ENCODE assay signal across 10 cellular contexts in the genomic region with DNA sequence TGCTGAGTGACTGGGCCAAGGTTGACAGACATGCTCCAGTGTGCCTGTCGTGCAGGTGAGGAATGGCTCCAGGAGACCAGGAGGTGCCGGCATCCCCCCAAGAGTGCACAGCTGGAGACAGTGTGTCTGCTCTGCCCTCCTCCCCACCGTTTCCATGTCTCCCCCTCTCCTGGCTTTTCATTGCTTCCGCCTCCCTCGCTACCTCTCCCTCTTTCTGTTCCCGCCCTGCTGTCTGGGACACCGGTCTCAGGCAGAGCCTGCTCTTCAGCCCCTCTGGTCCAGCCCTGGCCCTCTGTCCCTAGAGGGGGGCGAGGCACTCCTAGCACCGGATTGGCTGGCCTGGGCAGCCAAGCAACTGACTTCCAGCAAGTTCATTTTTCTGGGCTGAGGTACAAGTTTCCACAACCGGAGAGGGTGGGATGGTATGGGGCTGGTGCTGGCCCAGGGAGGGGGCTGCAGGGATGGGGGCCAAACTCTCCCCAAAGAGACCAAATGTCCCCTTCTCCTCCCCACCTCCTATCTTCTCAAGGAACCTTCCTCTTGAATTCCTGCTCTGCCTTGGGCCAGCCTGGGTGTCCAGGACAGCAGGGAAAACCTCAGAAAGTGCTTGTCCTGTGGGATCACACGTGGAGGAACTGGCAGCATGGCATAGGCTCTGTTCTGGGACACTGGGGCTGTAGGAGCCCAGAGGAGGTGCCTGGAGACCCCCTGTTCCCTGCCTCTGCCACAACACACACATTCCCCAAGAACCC. TPM values are rescaled to one million over a fixed set of nuclear protein-coding genes. Genes with fewer than 3 reads are reported as not detected.
DNase-seq lines count a peak whose midpoint lies in the region; ATAC-seq and TF ChIP-seq lines count a peak whose summit lies in the region.
"Had no signal": no experiment of that assay in that cellular context is flagged by ENCODE, and none has a peak within 500 bp of the region (broad histone marks: within the 10 kb centered on the region; RNA-seq: fewer than 3 reads in every experiment).

No MANE protein-coding gene starts in this region.

- H3K4me3 ChIP-seq in NT2/D1 (ENCODE audit: insufficient read length, low read depth) (no peak overlapping the region), esophagus squamous epithelium (no peak overlapping the region)

- peak; percentile 42 for DNase-seq in AG20443 (ENCODE audit: low spot score)
- no peak for DNase-seq in NT2/D1 (ENCODE audit: low read depth, low spot score)
- DNase-seq in Right ventricle myocardium superior: peak; percentile 55
- DNase-seq in osteocyte (ENCODE audit: extremely low spot score, unreplicated experiment): no peak
- no peak for DNase-seq in esophagus squamous epithelium (lab: John Stamatoyannopoulos, UW)
- no peak for DNase-seq in activated CD4-positive, alpha-beta T cell treated with anti-CD3 and anti-CD28 coated beads, Interleukin-2, amount 10 ng/mL, durations not matched to agents 7 days and 5 days
- no peak for DNase-seq in NCI-H1092 (lab: John Stamatoyannopoulos, UW)
- DNase-seq: activated T-cell treated with anti-CD3 and anti-CD28 coated beads, Interleukin-2, amount 50 U/mL, for 4 hours; AML-193 had no signal

- H3K9ac ChIP-seq in NT2/D1 (ENCODE audit: insufficient read length, low read depth): peak overlapping the region; percentile 29

- no peak for TF ChIP-seq CTCF in osteocyte (IDR thresholded peaks at IDR 0.05)
- TF ChIP-seq CTCF in esophagus squamous epithelium (IDR thresholded peaks at IDR 0.05): no peak

- peak overlapping the region in 2 of 4 donors; percentile 47 to 50 for H3K27ac ChIP-seq in esophagus squamous epithelium

- peaks cover 29% of the 10 kb centered on the region for H3K4me1 Mint-ChIP-seq in osteocyte (ENCODE audit: unreplicated experiment)
- H3K4me1 Mint-ChIP-seq in activated CD4-positive, alpha-beta T cell treated with anti-CD3 and anti-CD28 coated beads, Interleukin-2, amount 10 ng/mL, durations not matched to agents 7 days and 5 days: peaks cover 12% of the 10 kb centered on the region

- peaks cover 25% of the 10 kb centered on the region for H3K4me1 ChIP-seq in NT2/D1 (ENCODE audit: insufficient read depth, insufficient read length)
- peaks cover 0 to 45% (median 11%) of the 10 kb centered on the region in 3 donors for H3K4me1 ChIP-seq in esophagus squamous epithelium

- CTCF ChIA-PET in activated CD4-positive, alpha-beta T cell treated with anti-CD3 and anti-CD28 coated beads, Interleukin-2, amount 10 ng/mL, durations not matched to agents 7 days and 5 days (lab: Charles Lee): interaction anchor here (0.6 to 3.5 kb wide), 6 partner anchors 33 to 673 kb away, joined by 3 to 31 read pairs (median 3); no protein-coding TSS in a partner anchor

- H3K4me3 Mint-ChIP-seq in osteocyte (ENCODE audit: unreplicated experiment): no peak overlapping the region
- H3K4me3 Mint-ChIP-seq in activated CD4-positive, alpha-beta T cell treated with anti-CD3 and anti-CD28 coated beads, Interleukin-2, amount 10 ng/mL, durations not matched to agents 7 days and 5 days: no peak overlapping the region
- H3K4me3 Mint-ChIP-seq: activated T-cell treated with anti-CD3 and anti-CD28 coated beads, Interleukin-2, amount 50 U/mL, for 4 hours had no signal

- H3K27me3 Mint-ChIP-seq in osteocyte (ENCODE audit: unreplicated experiment): no peaks in the 10 kb centered on the region
- H3K27me3 Mint-ChIP-seq in activated CD4-positive, alpha-beta T cell treated with anti-CD3 and anti-CD28 coated beads, Interleukin-2, amount 10 ng/mL, durations not matched to agents 7 days and 5 days: no peaks in the 10 kb centered on the region

- peaks cover 5% of the 10 kb centered on the region for H3K36me3 Mint-ChIP-seq in osteocyte (ENCODE audit: unreplicated experiment)
- peaks cover 3% of the 10 kb centered on the region for H3K36me3 Mint-ChIP-seq in activated CD4-positive, alpha-beta T cell treated with anti-CD3 and anti-CD28 coated beads, Interleukin-2, amount 10 ng/mL, durations not matched to agents 7 days and 5 days (ENCODE audit: low read depth)

- ATAC-seq in Right ventricle myocardium superior (ENCODE audit: poor library complexity): peak; percentile 32
- no peak for ATAC-seq in HG03520 (IDR thresholded peaks at IDR 0.05; ENCODE audit: unreplicated experiment)
- ATAC-seq: activated T-cell treated with anti-CD3 and anti-CD28 coated beads, Interleukin-2, amount 50 U/mL, for 4 hours had no signal

- no peaks in the 10 kb centered on the region for H3K9me3 Mint-ChIP-seq in osteocyte (ENCODE audit: unreplicated experiment)
- no peaks in the 10 kb centered on the region for H3K9me3 Mint-ChIP-seq in activated CD4-positive, alpha-beta T cell treated with anti-CD3 and anti-CD28 coated beads, Interleukin-2, amount 10 ng/mL, durations not matched to agents 7 days and 5 days
- H3K9me3 Mint-ChIP-seq: activated T-cell treated with anti-CD3 and anti-CD28 coated beads, Interleukin-2, amount 50 U/mL, for 4 hours had no signal

- 56 to 78% methylated on average over 6 to 7 of the region's 11 CpGs for WGBS in esophagus squamous epithelium, 2 donors

- POLR2A ChIA-PET in activated CD4-positive, alpha-beta T cell treated with anti-CD3 and anti-CD28 coated beads, Interleukin-2, amount 10 ng/mL, durations not matched to agents 7 days and 5 days (lab: Charles Lee): no interaction called here

- H3K27me3 ChIP-seq in NT2/D1 (ENCODE audit: insufficient read depth, insufficient read length) (no peaks in the 10 kb centered on the region), esophagus squamous epithelium (no peaks in the 10 kb centered on the region)

- no peak for TF ChIP-seq POLR2A in esophagus squamous epithelium (IDR thresholded peaks at IDR 0.05)

- H3K9me3 ChIP-seq in NT2/D1 (ENCODE audit: insufficient read depth, low read length) (no peaks in the 10 kb centered on the region), esophagus squamous epithelium (no peaks in the 10 kb centered on the region)

- peak overlapping the region; percentile 78 for H3K27ac Mint-ChIP-seq in osteocyte (ENCODE audit: unreplicated experiment)
- no peak overlapping the region for H3K27ac Mint-ChIP-seq in activated CD4-positive, alpha-beta T cell treated with anti-CD3 and anti-CD28 coated beads, Interleukin-2, amount 10 ng/mL, durations not matched to agents 7 days and 5 days

- H3K36me3 ChIP-seq in NT2/D1 (ENCODE audit: insufficient read depth, insufficient read length, low read length) (peaks cover 36% of the 10 kb centered on the region), esophagus squamous epithelium (peaks cover 12 to 54% (median 12%) of the 10 kb centered on the region in 3 donors)

- intact Hi-C loops in Right ventricle myocardium superior (cut with DNase I): no loop called here
- intact Hi-C loops in esophagus squamous epithelium (cut with DNase I): no loop called here

RNA-seq across cellular contexts. Expression of a gene that starts 32.6 kb away (rescaled TPM):
- total RNA-seq in Right ventricle myocardium superior (15.3 TPM), osteocyte (14.9 and 17.1 TPM in 2 replicates), esophagus squamous epithelium (10 to 100 TPM in 3 of 4 donors, 1 to 10 TPM in 1; 8.8 to 21.5 (median 20.1) TPM)
- 10 to 100 TPM; 19.9 to 23.5 TPM for total RNA-seq in activated CD4-positive, alpha-beta T cell treated with anti-CD3 and anti-CD28 coated beads, Interleukin-2, amount 10 ng/mL, durations not matched to agents 7 days and 5 days

Comparison
In these comparisons a context has a peak if more than half of its experiments do, and no peak if none do; other contexts are left out.
1. DNase-seq: peak in AG20443 (single experiment) and Right ventricle myocardium superior (single experiment); none in NT2/D1 (single experiment), osteocyte (single experiment), esophagus squamous epithelium (single experiment), activated CD4-positive, alpha-beta T cell treated with anti-CD3 and anti-CD28 coated beads, Interleukin-2, amount 10 ng/mL, durations not matched to agents 7 days and 5 days (single experiment) and NCI-H1092 (single experiment).